In genomic region chr11:132123449-132123848, GRCh38 we compare ENCODE assay signal across 34 cellular contexts.
DNase-seq lines count a peak whose midpoint lies in the region; ATAC-seq and TF ChIP-seq lines count a peak whose summit lies in the region.
"Had no signal": no experiment of that assay in that cellular context is flagged by ENCODE, and none has a peak within 500 bp of the region (broad histone marks: within the 10 kb centered on the region; RNA-seq: fewer than 3 reads in every experiment).

No MANE protein-coding gene starts in this region.

- H2BK5ac ChIP-seq in H9 (ENCODE audit: insufficient read length, low read length) (no peak overlapping the region), mesendoderm (ENCODE audit: low read length) (no peak overlapping the region)

- H3K9ac ChIP-seq in H9 (ENCODE audit: extremely low read depth, insufficient read length, low read length): no peak overlapping the region
- H3K9ac ChIP-seq in MM.1S (ENCODE audit: low read length): no peak overlapping the region
- peak overlapping the region; percentile 23; the same call in 1 of the 2 replicates for H3K9ac ChIP-seq in iPS-20b (ENCODE audit: low read depth, low read length)
- no peak overlapping the region for H3K9ac ChIP-seq in mesendoderm (ENCODE audit: low read length)
- H3K9ac ChIP-seq: BLaER1 treated with 17β-estradiol and CSF1 and Interleukin-3, amounts not matched to agents 10 nM and 100 nM had no signal

- H3K27ac Mint-ChIP-seq in H9: peak overlapping the region in 1 of 3 experiments; percentile 6; a peak in 1 of 7 replicates
- H3K27ac Mint-ChIP-seq in activated CD4-positive, alpha-beta T cell treated with anti-CD3 and anti-CD28 coated beads, Interleukin-2, amount 10 ng/mL, durations not matched to agents 24 days and 14 days: no peak overlapping the region
- H3K27ac Mint-ChIP-seq: activated B cell treated with CpG ODN at 0.5 μM for 24 hours; activated naive CD8-positive, alpha-beta T cell treated with anti-CD3 and anti-CD28 coated beads for 36 hours; activated T-cell treated with anti-CD3 and anti-CD28 coated beads, Interleukin-2, amount 50 U/mL, for 24 hours; mesothelial cell of epicardium; stimulated activated naive CD8-positive, alpha-beta T cell treated with anti-CD3 and anti-CD28 coated beads, Interleukin-15, amount 100 ng/mL, for 72 hours had no signal

- DNase-seq in DMS153 (lab: John Stamatoyannopoulos, UW) (peak; percentile 58), DMS153 treated with DMSO at 0.1 percent for 48 hours (lab: John Stamatoyannopoulos, UW; ENCODE audit: unreplicated experiment) (no peak), H9 (peak; percentile 46), MM.1S (peak; percentile 54), mesendoderm (no peak)
- no peak for DNase-seq in activated CD4-positive, alpha-beta T cell treated with anti-CD3 and anti-CD28 coated beads, Interleukin-2, amount 10 ng/mL, durations not matched to agents 24 days and 14 days
- DNase-seq: activated B cell treated with CpG ODN at 0.5 μM for 24 hours; activated CD4-positive, alpha-beta T cell treated with anti-CD3 and anti-CD28 coated beads, Interleukin-2, amount 50 U/mL, for 1 hour; activated gamma-delta T cell; activated naive CD8-positive, alpha-beta T cell treated with anti-CD3 and anti-CD28 coated beads for 36 hours; activated T-cell treated with anti-CD3 and anti-CD28 coated beads, Interleukin-2, amount 50 U/mL, for 24 hours; cortex of kidney; effector memory CD4-positive, alpha-beta T cell; Kasumi-1; left ventricle myocardium inferior; naive thymus-derived CD4-positive, alpha-beta T cell; NCI-H1436; NCI-H510A treated with DMSO at 0.1 percent for 48 hours; nucleus accumbens; PC-3; stimulated activated naive CD8-positive, alpha-beta T cell treated with anti-CD3 and anti-CD28 coated beads, Interleukin-15, amount 100 ng/mL, for 72 hours had no signal

- H3K27ac ChIP-seq in H9 (ENCODE audit: insufficient read length, low read depth, low read length): no peak overlapping the region
- peak overlapping the region; percentile 16; the same call in 1 of the 2 replicates for H3K27ac ChIP-seq in MM.1S (ENCODE audit: low read length)
- H3K27ac ChIP-seq in iPS-20b (ENCODE audit: low read length): peak overlapping the region; percentile 19
- no peak overlapping the region for H3K27ac ChIP-seq in mesendoderm (ENCODE audit: low read depth, low read length)
- H3K27ac ChIP-seq: 22Rv1; BLaER1 treated with 17β-estradiol and CSF1 and Interleukin-3, amounts not matched to agents 10 nM and 100 nM; cardiac muscle cell; epithelial cell of prostate; left ventricle myocardium inferior; prostate gland; SK-N-MC; thoracic aorta had no signal

- H3K14ac ChIP-seq in H9 (ENCODE audit: insufficient read depth, low read length): no peak overlapping the region; the same call in 1 of the 2 replicates

- TF ChIP-seq CTCF in H9 (conservative IDR thresholded peaks at IDR 0.05): no peak
- no peak for TF ChIP-seq CTCF in MM.1S (IDR thresholded peaks at IDR 0.05; ENCODE audit: low read length)

- H2BK12ac ChIP-seq in H9 (ENCODE audit: insufficient read length, low read depth, low read length): no peak overlapping the region

- H4K20me1 ChIP-seq in H9 (ENCODE audit: control insufficient read depth, insufficient read depth, insufficient read length): no peaks in the 10 kb centered on the region
- no peaks in the 10 kb centered on the region for H4K20me1 ChIP-seq in MM.1S (ENCODE audit: insufficient read depth, low read length)
- H4K20me1 ChIP-seq: BLaER1 treated with 17β-estradiol and CSF1 and Interleukin-3, amounts not matched to agents 10 nM and 100 nM had no signal

- no peaks in the 10 kb centered on the region; the same call in none of the 2 replicates for H3K27me3 Mint-ChIP-seq in H9 (ENCODE audit: low read depth)
- H3K27me3 Mint-ChIP-seq in activated CD4-positive, alpha-beta T cell treated with anti-CD3 and anti-CD28 coated beads, Interleukin-2, amount 10 ng/mL, durations not matched to agents 24 days and 14 days: no peaks in the 10 kb centered on the region
- H3K27me3 Mint-ChIP-seq: activated B cell treated with CpG ODN at 0.5 μM for 24 hours; stimulated activated naive CD8-positive, alpha-beta T cell treated with anti-CD3 and anti-CD28 coated beads, Interleukin-15, amount 100 ng/mL, for 72 hours had no signal

- H3K4me3 ChIP-seq in MM.1S (ENCODE audit: low read length): peak overlapping the region; percentile 35
- H3K4me3 ChIP-seq in iPS-20b (ENCODE audit: low read length): no peak overlapping the region; the same call in 1 of the 2 replicates
- H3K4me3 ChIP-seq in mesendoderm (ENCODE audit: low read length): no peak overlapping the region
- H3K4me3 ChIP-seq: BLaER1 treated with 17β-estradiol and CSF1 and Interleukin-3, amounts not matched to agents 10 nM and 100 nM; cardiac muscle cell; HAP-1; left ventricle myocardium inferior; prostate gland; SK-N-MC; thoracic aorta had no signal

- intact Hi-C loops in activated CD4-positive, alpha-beta T cell treated with anti-CD3 and anti-CD28 coated beads, Interleukin-2, amount 10 ng/mL, durations not matched to agents 24 days and 14 days (cut with micrococcal nuclease): no loop called here

- no peak overlapping the region for H3K4me3 Mint-ChIP-seq in H9
- H3K4me3 Mint-ChIP-seq in activated CD4-positive, alpha-beta T cell treated with anti-CD3 and anti-CD28 coated beads, Interleukin-2, amount 10 ng/mL, durations not matched to agents 24 days and 14 days: no peak overlapping the region
- H3K4me3 Mint-ChIP-seq: activated naive CD8-positive, alpha-beta T cell treated with anti-CD3 and anti-CD28 coated beads for 36 hours; activated T-cell treated with anti-CD3 and anti-CD28 coated beads, Interleukin-2, amount 50 U/mL, for 24 hours; mesothelial cell of epicardium; naive thymus-derived CD4-positive, alpha-beta T cell; stimulated activated naive CD8-positive, alpha-beta T cell treated with anti-CD3 and anti-CD28 coated beads, Interleukin-15, amount 100 ng/mL, for 72 hours had no signal

- H3K18ac ChIP-seq in H9 (ENCODE audit: insufficient read length, low read depth, low read length) (no peak overlapping the region), mesendoderm (ENCODE audit: low read length) (no peak overlapping the region)

- H2AFZ ChIP-seq in H9 (ENCODE audit: low read length): no peak overlapping the region
- H2AFZ ChIP-seq in MM.1S (ENCODE audit: low read length): peak overlapping the region; percentile 39

- no peaks in the 10 kb centered on the region for H3K9me3 ChIP-seq in H9 (ENCODE audit: control insufficient read depth, low read depth, low read length)
- H3K9me3 ChIP-seq in MM.1S (replicated peaks; ENCODE audit: insufficient read depth, low read length): no peaks in the 10 kb centered on the region
- no peaks in the 10 kb centered on the region for H3K9me3 ChIP-seq in iPS-20b (ENCODE audit: insufficient read depth, low read depth, low read length)
- H3K9me3 ChIP-seq: BLaER1 treated with 17β-estradiol and CSF1 and Interleukin-3, amounts not matched to agents 10 nM and 100 nM; HAP-1; left ventricle myocardium inferior; prostate gland; thoracic aorta had no signal

- H4K8ac ChIP-seq in H9 (replicated peaks; ENCODE audit: insufficient read length, low read depth, low read length) (no peak overlapping the region), mesendoderm (ENCODE audit: low read depth, low read length) (no peak overlapping the region)

- H3K27me3 ChIP-seq in H9 (ENCODE audit: insufficient read depth, low read length) (no peaks in the 10 kb centered on the region), MM.1S (replicated peaks; ENCODE audit: insufficient read depth, low read length) (no peaks in the 10 kb centered on the region), iPS-20b (ENCODE audit: insufficient read depth, low read length) (no peaks in the 10 kb centered on the region), mesendoderm (ENCODE audit: insufficient read depth, low read length, poor library complexity) (no peaks in the 10 kb centered on the region)
- H3K27me3 ChIP-seq: BLaER1 treated with 17β-estradiol and CSF1 and Interleukin-3, amounts not matched to agents 10 nM and 100 nM had no signal

- peaks cover 16% of the 10 kb centered on the region; the same call in 1 of the 2 replicates for H3K4me1 ChIP-seq in H9 (ENCODE audit: insufficient read depth, low read length)
- peaks cover 11% of the 10 kb centered on the region for H3K4me1 ChIP-seq in MM.1S (ENCODE audit: low read length)
- peaks cover 41% of the 10 kb centered on the region; the same call in 1 of the 2 replicates for H3K4me1 ChIP-seq in iPS-20b (ENCODE audit: insufficient read depth, low read length)
- no peaks in the 10 kb centered on the region for H3K4me1 ChIP-seq in mesendoderm (ENCODE audit: control insufficient read depth, low read depth, low read length)
- H3K4me1 ChIP-seq: HAP-1, prostate gland had no signal

- no peak overlapping the region for H2BK15ac ChIP-seq in H9 (ENCODE audit: low read depth, low read length)
- H2BK15ac ChIP-seq in mesendoderm (replicated peaks; ENCODE audit: low read depth): no peak overlapping the region

- H3K9me2 ChIP-seq in MM.1S (replicated peaks; ENCODE audit: insufficient read depth, low read length): no peaks in the 10 kb centered on the region

- peaks cover 41 to 50% of the 10 kb centered on the region in 2 experiments for H3K4me1 Mint-ChIP-seq in H9
- H3K4me1 Mint-ChIP-seq in activated CD4-positive, alpha-beta T cell treated with anti-CD3 and anti-CD28 coated beads, Interleukin-2, amount 10 ng/mL, durations not matched to agents 24 days and 14 days: no peaks in the 10 kb centered on the region
- H3K4me1 Mint-ChIP-seq: activated B cell treated with CpG ODN at 0.5 μM for 24 hours; activated naive CD8-positive, alpha-beta T cell treated with anti-CD3 and anti-CD28 coated beads for 36 hours; mesothelial cell of epicardium; stimulated activated naive CD8-positive, alpha-beta T cell treated with anti-CD3 and anti-CD28 coated beads, Interleukin-15, amount 100 ng/mL, for 72 hours had no signal

- H3K56ac ChIP-seq in H9 (ENCODE audit: insufficient read length, low read depth, low read length): no peak overlapping the region
- H3K56ac ChIP-seq in mesendoderm (ENCODE audit: low read length): no peak overlapping the region

- H3K4ac ChIP-seq in H9 (ENCODE audit: low read depth, low read length) (no peak overlapping the region), mesendoderm (ENCODE audit: low read depth, low read length) (no peak overlapping the region)

- H3K79me1 ChIP-seq in H9 (ENCODE audit: insufficient read depth, low read depth, low read length, poor library complexity, severe bottlenecking): no peaks in the 10 kb centered on the region
- no peaks in the 10 kb centered on the region for H3K79me1 ChIP-seq in mesendoderm (ENCODE audit: low read length)

- no peak overlapping the region for H2BK20ac ChIP-seq in H9 (ENCODE audit: low read depth, low read length, poor library complexity, severe bottlenecking)

- H3F3A ChIP-seq in MM.1S (ENCODE audit: insufficient read depth, low read length): peaks cover 6% of the 10 kb centered on the region; the same call in 1 of the 2 replicates

- no CpG with 5 or more reads among the region's 10 CpGs for WGBS in H9 (ENCODE audit: extremely low coverage, insufficient read length, low lambda C conversion rate)
- WGBS in mesendoderm (ENCODE audit: extremely low coverage, insufficient coverage, low lambda C conversion rate): no CpG with 5 or more reads among the region's 10 CpGs

- H3K23ac ChIP-seq in H9 (ENCODE audit: insufficient read length, low read depth, low read length) (no peak overlapping the region), mesendoderm (ENCODE audit: low read length) (no peak overlapping the region)

- no peaks in the 10 kb centered on the region for H3K9me3 Mint-ChIP-seq in H9
- H3K9me3 Mint-ChIP-seq in activated CD4-positive, alpha-beta T cell treated with anti-CD3 and anti-CD28 coated beads, Interleukin-2, amount 10 ng/mL, durations not matched to agents 24 days and 14 days: no peaks in the 10 kb centered on the region
- H3K9me3 Mint-ChIP-seq: activated B cell treated with CpG ODN at 0.5 μM for 24 hours; activated naive CD8-positive, alpha-beta T cell treated with anti-CD3 and anti-CD28 coated beads for 36 hours; activated T-cell treated with anti-CD3 and anti-CD28 coated beads, Interleukin-2, amount 50 U/mL, for 24 hours; mesothelial cell of epicardium had no signal

- peak overlapping the region; percentile 9 for H3K4me2 ChIP-seq in H9 (ENCODE audit: insufficient read depth, insufficient read length, low read length)
- peak overlapping the region; percentile 62 for H3K4me2 ChIP-seq in MM.1S (ENCODE audit: low read depth, low read length)
- no peak overlapping the region for H3K4me2 ChIP-seq in mesendoderm (ENCODE audit: low read length)
- H3K4me2 ChIP-seq: BLaER1 treated with 17β-estradiol and CSF1 and Interleukin-3, amounts not matched to agents 10 nM and 100 nM had no signal

- ATAC-seq in GM21786 (IDR thresholded peaks at IDR 0.05; ENCODE audit: unreplicated experiment): no peak
- ATAC-seq: HepG2; naive thymus-derived CD4-positive, alpha-beta T cell; PC-3; sciatic nerve; stimulated activated naive CD8-positive, alpha-beta T cell treated with anti-CD3 and anti-CD28 coated beads, Interleukin-15, amount 100 ng/mL, for 72 hours had no signal

- H3K36me3 ChIP-seq in MM.1S (replicated peaks; ENCODE audit: insufficient read depth, low read length) (no peaks in the 10 kb centered on the region), iPS-20b (ENCODE audit: insufficient read depth, low read depth, low read length) (no peaks in the 10 kb centered on the region), mesendoderm (ENCODE audit: control insufficient read depth, insufficient read depth, low read length) (no peaks in the 10 kb centered on the region)
- H3K36me3 ChIP-seq: BLaER1 treated with 17β-estradiol and CSF1 and Interleukin-3, amounts not matched to agents 10 nM and 100 nM; cardiac muscle cell; HAP-1; left ventricle myocardium inferior; prostate gland; thoracic aorta had no signal

- H3K79me2 ChIP-seq in H9 (ENCODE audit: insufficient read depth, low read length) (peaks cover 3% of the 10 kb centered on the region; the same call in 1 of the 2 replicates), MM.1S (ENCODE audit: low read length) (no peaks in the 10 kb centered on the region), mesendoderm (ENCODE audit: control insufficient read depth, insufficient read depth, low read length) (no peaks in the 10 kb centered on the region)

- H2AK5ac ChIP-seq in H9 (ENCODE audit: insufficient read length, low read length) (no peak overlapping the region), mesendoderm (ENCODE audit: low read length) (no peak overlapping the region)

- no peak overlapping the region for H3T11ph ChIP-seq in H9 (ENCODE audit: low read length)

- H2BK120ac ChIP-seq in H9 (ENCODE audit: low read depth, low read length, poor library complexity, severe bottlenecking) (no peak overlapping the region), mesendoderm (ENCODE audit: low read depth, low read length) (no peak overlapping the region)

- H4K5ac ChIP-seq in H9 (ENCODE audit: insufficient read length, low read depth, low read length) (no peak overlapping the region), mesendoderm (ENCODE audit: low read length) (no peak overlapping the region)

- no peak overlapping the region for H4K91ac ChIP-seq in H9 (ENCODE audit: insufficient read length, low read depth, low read length)

- no peaks in the 10 kb centered on the region for H3K23me2 ChIP-seq in H9 (ENCODE audit: insufficient read length, low read depth, low read length, poor library complexity, severe bottlenecking)

- H3K36me3 Mint-ChIP-seq in H9 (ENCODE audit: insufficient read depth in 1 of 3, low read depth in 3 of 3): no peaks in the 10 kb centered on the region
- H3K36me3 Mint-ChIP-seq in activated CD4-positive, alpha-beta T cell treated with anti-CD3 and anti-CD28 coated beads, Interleukin-2, amount 10 ng/mL, durations not matched to agents 24 days and 14 days (ENCODE audit: low read depth): no peaks in the 10 kb centered on the region
- H3K36me3 Mint-ChIP-seq: activated naive CD8-positive, alpha-beta T cell treated with anti-CD3 and anti-CD28 coated beads for 36 hours; mesothelial cell of epicardium; naive thymus-derived CD4-positive, alpha-beta T cell had no signal

Comparison
In these comparisons a context has a peak if more than half of its experiments do, and no peak if none do; other contexts are left out.
1. DNase-seq: peak in DMS153 (single experiment), H9 (single experiment) and MM.1S (single experiment); none in DMS153 treated with DMSO at 0.1 percent for 48 hours (single experiment), mesendoderm (single experiment) and activated CD4-positive, alpha-beta T cell treated with anti-CD3 and anti-CD28 coated beads, Interleukin-2, amount 10 ng/mL, durations not matched to agents 24 days and 14 days (single experiment).
2. H3K27ac ChIP-seq: peak in MM.1S (single experiment) and iPS-20b (single experiment); none in H9 (single experiment) and mesendoderm (single experiment).